15 cellular contexts compared by ENCODE assay signal in genomic region chr4:173281420-173282333, GRCh38. TPM values are rescaled to one million over a fixed set of nuclear protein-coding genes. Genes with fewer than 3 reads are reported as not detected.
A peak's percentile ranks its signal among the peaks of the same experiment; 100 is the strongest.
DNase-seq lines count a peak whose midpoint lies in the region; ATAC-seq, FAIRE-seq and TF ChIP-seq lines count a peak whose summit lies in the region.
"Had no signal": no experiment of that assay in that cellular context is flagged by ENCODE, and none has a peak within 500 bp of the region (broad histone marks: within the 10 kb centered on the region; RNA-seq: fewer than 3 reads in every experiment).

No MANE protein-coding gene starts in this region.

- TF ChIP-seq CTCF in hepatocyte (IDR thresholded peaks at IDR 0.05; ENCODE audit: poor library complexity): no peak

- FAIRE-seq in frontal cortex (lab: Jason Lieb, UNC): no peak
- FAIRE-seq: endometrium had no signal

- WGBS in hepatocyte (ENCODE audit: low lambda C conversion rate, missing lambda C conversion rate): 82% methylated on average over 13 of the region's 13 CpGs

- no peaks in the 10 kb centered on the region for H3K27me3 ChIP-seq in hepatocyte
- H3K27me3 ChIP-seq: tibial nerve had no signal

- no peaks in the 10 kb centered on the region for H3K9me2 ChIP-seq in hepatocyte (replicated peaks; ENCODE audit: insufficient read depth)

- no peak overlapping the region for H2AFZ ChIP-seq in hepatocyte

- ATAC-seq in HG02938 (IDR thresholded peaks at IDR 0.05; ENCODE audit: unreplicated experiment): peak; percentile 52
- ATAC-seq in HG03135 (IDR thresholded peaks at IDR 0.05; ENCODE audit: unreplicated experiment): no peak
- ATAC-seq: activated CD8-positive, alpha-beta memory T cell treated with anti-CD3 and anti-CD28 coated beads, Interleukin-2, amount 10 ng/mL, durations not matched to agents 7 days and 5 days had no signal

- H3K4me2 ChIP-seq in hepatocyte: peak overlapping the region; percentile 62

- H3K4me1 ChIP-seq in hepatocyte (ENCODE audit: insufficient read depth): no peaks in the 10 kb centered on the region
- H3K4me1 ChIP-seq: tibial nerve had no signal

- peaks cover 8% of the 10 kb centered on the region for H3K9me3 ChIP-seq in hepatocyte (ENCODE audit: low read depth)

- peaks cover 2% of the 10 kb centered on the region for H3K79me2 ChIP-seq in hepatocyte

- DNase-seq in GF-D8 (lab: John Stamatoyannopoulos, UW) (peak; percentile 96), SKM-1 (lab: John Stamatoyannopoulos, UW; ENCODE audit: unreplicated experiment) (peak; percentile 85), hepatocyte (ENCODE audit: low spot score) (no peak), mucosa of gallbladder (ENCODE audit: low spot score) (no peak), frontal cortex (ENCODE audit: low spot score in 2 of 2) (no peak)
- DNase-seq in stimulated activated naive CD4-positive, alpha-beta T cell (lab: John Stamatoyannopoulos, UW): no peak
- DNase-seq: activated CD8-positive, alpha-beta memory T cell treated with anti-CD3 and anti-CD28 coated beads, Interleukin-2, amount 10 ng/mL, durations not matched to agents 7 days and 5 days; midbrain; NCI-H1048; NCI-H524 treated with DMSO at 0.1 percent for 48 hours; retina had no signal

- H3K4me3 ChIP-seq in hepatocyte: no peak overlapping the region
- H3K4me3 ChIP-seq: tibial nerve had no signal

- H3K36me3 ChIP-seq in hepatocyte (replicated peaks; ENCODE audit: insufficient read depth, low read depth): no peaks in the 10 kb centered on the region

- H3K27ac ChIP-seq in hepatocyte: no peak overlapping the region
- H3K27ac ChIP-seq: tibial nerve had no signal

- H4K20me1 ChIP-seq in hepatocyte (ENCODE audit: insufficient read depth, poor library complexity, severe bottlenecking): no peaks in the 10 kb centered on the region

RNA-seq across cellular contexts. Expression of gene HMGB2, which starts 52.5 kb away (rescaled TPM):
- total RNA-seq in hepatocyte (50.9 and 62.3 TPM in 2 replicates), mucosa of gallbladder (39.1 TPM), frontal cortex (22.0 TPM)
- 84.4 and 87.0 TPM in 2 replicates for polyA plus RNA-seq in hepatocyte

Comparison
In these comparisons a context has a peak if more than half of its experiments do, and no peak if none do; other contexts are left out.
1. DNase-seq: peak in GF-D8 (single experiment) and SKM-1 (single experiment); none in hepatocyte (single experiment), mucosa of gallbladder (single experiment), frontal cortex (0 of 2) and stimulated activated naive CD4-positive, alpha-beta T cell (0 of 6).